Comparison of ENCODE assay signal across 8 cellular contexts in genomic region chr5:137666109-137666850, GRCh38.
DNase-seq lines count a peak whose midpoint lies in the region; ATAC-seq and TF ChIP-seq lines count a peak whose summit lies in the region.

No MANE protein-coding gene starts in this region.

- peak overlapping the region; percentile 49 for H3K27ac Mint-ChIP-seq in activated CD4-positive, alpha-beta T cell treated with anti-CD3 and anti-CD28 coated beads, Interleukin-2, amount 10 ng/mL, durations not matched to agents 24 days and 14 days

- H3K4me3 Mint-ChIP-seq in activated CD4-positive, alpha-beta T cell treated with anti-CD3 and anti-CD28 coated beads, Interleukin-2, amount 10 ng/mL, durations not matched to agents 24 days and 14 days = no peak overlapping the region

- peaks cover 17% of the 10 kb centered on the region for H3K4me1 Mint-ChIP-seq in activated CD4-positive, alpha-beta T cell treated with anti-CD3 and anti-CD28 coated beads, Interleukin-2, amount 10 ng/mL, durations not matched to agents 24 days and 14 days

- intact Hi-C loops in activated CD4-positive, alpha-beta T cell treated with anti-CD3 and anti-CD28 coated beads, Interleukin-2, amount 10 ng/mL, durations not matched to agents 24 days and 14 days (cut with micrococcal nuclease) = loop anchor here (1.0 kb wide), 1 partner anchor 71 kb away; no protein-coding TSS in a partner anchor

- DNase-seq in AG09319 (ENCODE audit: extremely low read depth, low read depth) (peak; percentile 7), fibroblast of peridontal ligament (ENCODE audit: extremely low read depth) (peak; percentile 48), HT-29 (ENCODE audit: low spot score) (no peak), ecto neural progenitor cell (ENCODE audit: low spot score) (no peak)
- peak; percentile 78 for DNase-seq in activated CD4-positive, alpha-beta T cell treated with anti-CD3 and anti-CD28 coated beads, Interleukin-2, amount 10 ng/mL, durations not matched to agents 24 days and 14 days
- peak; percentile 10 for DNase-seq in stimulated activated CD8-positive, alpha-beta memory T cell treated with anti-CD3 and anti-CD28 coated beads, Interleukin-4, amount 100 ng/mL, for 24 hours (ENCODE audit: low read depth)

- no peaks in the 10 kb centered on the region for H3K9me3 Mint-ChIP-seq in activated CD4-positive, alpha-beta T cell treated with anti-CD3 and anti-CD28 coated beads, Interleukin-2, amount 10 ng/mL, durations not matched to agents 24 days and 14 days

- no peak for TF ChIP-seq CTCF in AG09319 (IDR thresholded peaks at IDR 0.05; ENCODE audit: low read depth, low read length)

- H3K27me3 Mint-ChIP-seq in activated CD4-positive, alpha-beta T cell treated with anti-CD3 and anti-CD28 coated beads, Interleukin-2, amount 10 ng/mL, durations not matched to agents 24 days and 14 days = no peaks in the 10 kb centered on the region

- no peaks in the 10 kb centered on the region for H3K36me3 Mint-ChIP-seq in activated CD4-positive, alpha-beta T cell treated with anti-CD3 and anti-CD28 coated beads, Interleukin-2, amount 10 ng/mL, durations not matched to agents 24 days and 14 days (ENCODE audit: low read depth)

- ATAC-seq in GM19395 (IDR thresholded peaks at IDR 0.05; ENCODE audit: unreplicated experiment) (peak; percentile 99), HG03439 (IDR thresholded peaks at IDR 0.05; ENCODE audit: unreplicated experiment) (peak; percentile 99)

Comparison
In these comparisons a context has a peak if more than half of its experiments do, and no peak if none do; other contexts are left out.
1. DNase-seq: peak in AG09319 (single experiment), activated CD4-positive, alpha-beta T cell treated with anti-CD3 and anti-CD28 coated beads, Interleukin-2, amount 10 ng/mL, durations not matched to agents 24 days and 14 days (single experiment), fibroblast of peridontal ligament (single experiment) and stimulated activated CD8-positive, alpha-beta memory T cell treated with anti-CD3 and anti-CD28 coated beads, Interleukin-4, amount 100 ng/mL, for 24 hours (single experiment); none in HT-29 (single experiment) and ecto neural progenitor cell (single experiment).